Comparison of ENCODE assay signal across 10 cellular contexts in genomic region chr16:88702364-88703210, GRCh38. TPM values are rescaled to one million over a fixed set of nuclear protein-coding genes. Genes with fewer than 3 reads are reported as not detected.
DNase-seq lines count a peak whose midpoint lies in the region; ATAC-seq and TF ChIP-seq lines count a peak whose summit lies in the region.
"Had no signal": no experiment of that assay in that cellular context is flagged by ENCODE, and none has a peak within 500 bp of the region (broad histone marks: within the 10 kb centered on the region; RNA-seq: fewer than 3 reads in every experiment).

No MANE protein-coding gene starts in this region.

- H3K4me1 ChIP-seq in Peyer's patch, result peaks cover 0 to 75% (median 27%) of the 10 kb centered on the region in 4 donors
- peaks cover 33% of the 10 kb centered on the region for H3K4me1 ChIP-seq in body of pancreas

- H3K36me3 Mint-ChIP-seq in IgD-negative memory B cell, result no peaks in the 10 kb centered on the region
- peaks cover 57% of the 10 kb centered on the region for H3K36me3 Mint-ChIP-seq in stimulated activated effector memory CD8-positive, alpha-beta T cell treated with anti-CD3 and anti-CD28 coated beads, Interleukin-12 subunit alpha, Interleukin-12 subunit beta, amount 100 ng/mL, for 72 hours

- H3K4me1 Mint-ChIP-seq in IgD-negative memory B cell, result peaks cover 51 to 54% (median 53%) of the 10 kb centered on the region in 3 donors
- H3K4me1 Mint-ChIP-seq in stimulated activated effector memory CD8-positive, alpha-beta T cell treated with anti-CD3 and anti-CD28 coated beads, Interleukin-12 subunit alpha, Interleukin-12 subunit beta, amount 100 ng/mL, for 72 hours, result peaks cover 77% of the 10 kb centered on the region

- peak overlapping the region; percentile 7 to 100 (median 58) for H3K4me3 ChIP-seq in Peyer's patch
- H3K4me3 ChIP-seq in dorsolateral prefrontal cortex, result peak overlapping the region in 32 of 59 donors; percentile 3 to 100 (median 82)
- H3K4me3 ChIP-seq in body of pancreas, result no peak overlapping the region

- H3K36me3 ChIP-seq in Peyer's patch (peaks cover 0 to 25% (median 0%) of the 10 kb centered on the region in 3 donors), body of pancreas (replicated peaks in 1 of 2; ENCODE audit: insufficient read depth in 1 of 2, low read depth in 2 of 2) (peaks cover 0 to 3% of the 10 kb centered on the region in 2 donors)

- H3K9me3 ChIP-seq in Peyer's patch (no peaks in the 10 kb centered on the region), body of pancreas (no peaks in the 10 kb centered on the region)
- H3K9me3 ChIP-seq: pancreas, SK-N-SH had no signal

- H3K27ac ChIP-seq in Peyer's patch (peak overlapping the region; percentile 90 to 99 (median 90)), dorsolateral prefrontal cortex (peak overlapping the region in 55 of 59 donors; percentile 23 to 91 (median 78)), body of pancreas (peak overlapping the region in 1 of 4 donors; percentile 89)

- intact Hi-C loops in dorsolateral prefrontal cortex (cut with DNase I) (no loop called here), body of pancreas (cut with DNase I) (no loop called here)

- TF ChIP-seq CTCF in Peyer's patch (IDR thresholded peaks at IDR 0.05) (no peak), dorsolateral prefrontal cortex (IDR thresholded peaks at IDR 0.05 in 54 of 56, conservative IDR thresholded peaks at IDR 0.05 in 2 of 56; ENCODE audit: low read depth in 1 of 56, partially characterized antibody in 56 of 56) (no peak), body of pancreas (IDR thresholded peaks at IDR 0.05) (no peak)

- DNase-seq in Peyer's patch (no peak), dorsolateral prefrontal cortex (no peak), epidermal melanocyte (ENCODE audit: insufficient read length, low spot score) (no peak), body of pancreas (no peak), COR-L47 (lab: John Stamatoyannopoulos, UW) (no peak)
- no peak for DNase-seq in stimulated activated effector memory CD8-positive, alpha-beta T cell treated with anti-CD3 and anti-CD28 coated beads, Interleukin-12 subunit alpha, Interleukin-12 subunit beta, amount 100 ng/mL, for 72 hours (ENCODE audit: low spot score in 2 of 2)
- DNase-seq: NCI-H2029 treated with DMSO at 0.1 percent for 48 hours, SK-N-SH had no signal

- H3K27me3 ChIP-seq in Peyer's patch, result no peaks in the 10 kb centered on the region
- H3K27me3 ChIP-seq in dorsolateral prefrontal cortex, result no peaks in the 10 kb centered on the region
- no peaks in the 10 kb centered on the region for H3K27me3 ChIP-seq in body of pancreas
- H3K27me3 ChIP-seq: pancreas had no signal

- H3K27ac Mint-ChIP-seq in IgD-negative memory B cell, result peak overlapping the region; percentile 89 to 97 (median 96)
- H3K27ac Mint-ChIP-seq in stimulated activated effector memory CD8-positive, alpha-beta T cell treated with anti-CD3 and anti-CD28 coated beads, Interleukin-12 subunit alpha, Interleukin-12 subunit beta, amount 100 ng/mL, for 72 hours, result peak overlapping the region; percentile 94

- peak overlapping the region; percentile 87 to 94 (median 92) for H3K4me3 Mint-ChIP-seq in IgD-negative memory B cell
- peak overlapping the region; percentile 95 for H3K4me3 Mint-ChIP-seq in stimulated activated effector memory CD8-positive, alpha-beta T cell treated with anti-CD3 and anti-CD28 coated beads, Interleukin-12 subunit alpha, Interleukin-12 subunit beta, amount 100 ng/mL, for 72 hours

- no peaks in the 10 kb centered on the region for H3K9me3 Mint-ChIP-seq in IgD-negative memory B cell
- H3K9me3 Mint-ChIP-seq in stimulated activated effector memory CD8-positive, alpha-beta T cell treated with anti-CD3 and anti-CD28 coated beads, Interleukin-12 subunit alpha, Interleukin-12 subunit beta, amount 100 ng/mL, for 72 hours, result no peaks in the 10 kb centered on the region

- H3K27me3 Mint-ChIP-seq in IgD-negative memory B cell, result no peaks in the 10 kb centered on the region

- 67 to 80% methylated on average over 23 to 32 of the region's 32 CpGs for WGBS in body of pancreas, 2 donors

- TF ChIP-seq POLR2A in Peyer's patch (IDR thresholded peaks at IDR 0.05), result no peak
- TF ChIP-seq POLR2A in body of pancreas (IDR thresholded peaks at IDR 0.05), result no peak

- no peak for ATAC-seq in stimulated activated effector memory CD8-positive, alpha-beta T cell treated with anti-CD3 and anti-CD28 coated beads, Interleukin-12 subunit alpha, Interleukin-12 subunit beta, amount 100 ng/mL, for 72 hours
- no peak for ATAC-seq in body of pancreas

RNA-seq across cellular contexts. Expression of gene RNF166, which starts 3.6 kb away (rescaled TPM):
- polyA plus RNA-seq in IgD-negative memory B cell, result 33.9 TPM
- total RNA-seq in Peyer's patch (10 to 100 TPM; 14.5 to 64.4 (median 23.1) TPM), dorsolateral prefrontal cortex (10 to 100 TPM; 15.1 to 52.4 (median 24.8) TPM), body of pancreas (10 to 100 TPM; 16.6 to 27.7 TPM)

RNA-seq across cellular contexts. Expression of gene CTU2, which starts 3.7 kb away (rescaled TPM):
- 12.1 TPM for polyA plus RNA-seq in IgD-negative memory B cell
- total RNA-seq in Peyer's patch, result 10 to 100 TPM in 2 of 4 donors, 1 to 10 TPM in 2; 3.9 to 25.1 (median 9.3) TPM
- total RNA-seq in dorsolateral prefrontal cortex, result 10 to 100 TPM; 14.1 to 40.3 (median 24.0) TPM
- total RNA-seq in body of pancreas, result 10 to 100 TPM in 1 of 2 donors, 1 to 10 TPM in 1; 5.7 to 10.2 TPM

RNA-seq across cellular contexts. Expression of gene SNAI3, which starts 16.3 kb away (rescaled TPM):
- polyA plus RNA-seq in IgD-negative memory B cell, result 12.3 TPM
- total RNA-seq in Peyer's patch (under 1 TPM in 2 of 4 donors, not detected in 2; 0.70 to 0.80 TPM), dorsolateral prefrontal cortex (1 to 10 TPM in 49 of 120 experiments, under 1 TPM in 62, not detected in 9; 0.26 to 2.6 (median 0.90) TPM), body of pancreas (under 1 TPM in 1 of 2 donors, not detected in 1; 0.26 TPM)

RNA-seq across cellular contexts. Expression of gene MVD, which starts 39.7 kb away (rescaled TPM):
- 26.0 TPM for polyA plus RNA-seq in IgD-negative memory B cell
- total RNA-seq in Peyer's patch (100 to 1,000 TPM in 1 of 4 donors, 10 to 100 TPM in 3; 36.8 to 107 (median 60.6) TPM), dorsolateral prefrontal cortex (100 to 1,000 TPM in 5 of 120 experiments, 10 to 100 TPM in 115; 44.3 to 110 (median 70.6) TPM), body of pancreas (10 to 100 TPM; 16.9 to 28.7 TPM)

RNA-seq across cellular contexts. Expression of gene CYBA, which starts 51.7 kb away (rescaled TPM):
- polyA plus RNA-seq in IgD-negative memory B cell, result 1,890 TPM
- 100 to 1,000 TPM; 131 to 162 (median 141) TPM for total RNA-seq in Peyer's patch
- 10 to 100 TPM in 119 of 120 experiments, 1 to 10 TPM in 1; 8.7 to 94.0 (median 30.1) TPM for total RNA-seq in dorsolateral prefrontal cortex
- total RNA-seq in body of pancreas, result 100 to 1,000 TPM; 126 to 177 TPM

Comparison
In these comparisons a context has a peak if more than half of its experiments do, and no peak if none do; other contexts are left out.
1. H3K4me3 ChIP-seq: peak in Peyer's patch (4 of 4) and dorsolateral prefrontal cortex (32 of 59); none in body of pancreas (0 of 2).